Comparison of ENCODE assay signal across 17 cellular contexts in the genomic region with DNA sequence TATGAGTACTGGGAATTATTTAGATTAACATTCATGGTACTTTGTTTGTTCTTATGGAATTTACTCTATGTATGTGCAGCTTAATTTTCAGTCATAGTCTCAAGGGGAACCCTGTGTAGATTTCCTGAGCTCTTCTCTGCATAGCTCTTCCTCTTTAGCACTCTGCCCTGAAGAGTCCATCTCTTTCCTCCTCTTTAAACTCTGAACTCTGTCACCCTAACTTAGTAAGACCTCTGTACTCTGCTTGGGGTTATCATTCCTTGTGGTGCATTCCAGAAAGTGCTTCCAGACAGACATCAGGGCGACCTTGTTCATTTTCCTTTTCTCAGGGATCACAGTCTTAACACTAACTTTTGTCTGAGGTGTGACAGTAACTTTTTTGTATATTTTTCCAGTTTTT.
"Had no signal": no experiment of that assay in that cellular context is flagged by ENCODE, and none has a peak within 500 bp of the region (broad histone marks: within the 10 kb centered on the region; RNA-seq: fewer than 3 reads in every experiment).

No MANE protein-coding gene starts in this region.

- H3K27me3 ChIP-seq: adrenal gland, body of pancreas, gastrocnemius medialis, stomach had no signal

- H3K4me1 Mint-ChIP-seq: central memory CD8-positive, alpha-beta T cell; natural killer cell; WTC11 had no signal

- H3K27ac ChIP-seq: epithelial cell of prostate, gastrocnemius medialis had no signal

- H3K27me3 Mint-ChIP-seq: central memory CD8-positive, alpha-beta T cell had no signal

- H3K9me3 ChIP-seq: adrenal gland, body of pancreas, gastrocnemius medialis had no signal

- H3K36me3 Mint-ChIP-seq: natural killer cell had no signal

- H3K27ac Mint-ChIP-seq: activated T-helper 2 cell treated with anti-CD3 and anti-CD28 coated beads, Interferon-gamma antibody, Interleukin-2, Interleukin-4, amounts not matched to agents 10 μg/mL and 5 μg/mL and 100 μg/mL, durations not matched to agents 14 hours and 24 hours and 36 hours; natural killer cell; T-helper 1 cell treated with Interleukin-12 subunit alpha and Interleukin-12 subunit beta and Interleukin-4 antibody, amounts not matched to agents 30 μg/mL and 1 μg/mL, for 36 hours; WTC11 had no signal

- DNase-seq: activated CD4-positive, alpha-beta T cell treated with anti-CD3 and anti-CD28 coated beads for 48 hours; activated naive CD4-positive, alpha-beta T cell treated with anti-CD3 and anti-CD28 coated beads, Interleukin-2, amount 50 U/mL, for 16 hours; adrenal gland; body of pancreas; cortex of kidney; effector CD8-positive, alpha-beta T cell; gastrocnemius medialis; kidney; midbrain; natural killer cell; nucleus accumbens; stomach had no signal

- H3K4me1 ChIP-seq: adrenal gland had no signal

- H3K4me3 Mint-ChIP-seq: central memory CD8-positive, alpha-beta T cell; natural killer cell; T-helper 1 cell treated with Interleukin-12 subunit alpha and Interleukin-12 subunit beta and Interleukin-4 antibody, amounts not matched to agents 30 μg/mL and 1 μg/mL, for 36 hours; WTC11 had no signal

- H3K4me3 ChIP-seq: adrenal gland, body of pancreas, gastrocnemius medialis, stomach had no signal

- H3K36me3 ChIP-seq: adrenal gland, gastrocnemius medialis, stomach had no signal

- H3K9me3 Mint-ChIP-seq: activated T-helper 2 cell treated with anti-CD3 and anti-CD28 coated beads, Interferon-gamma antibody, Interleukin-2, Interleukin-4, amounts not matched to agents 10 μg/mL and 5 μg/mL and 100 μg/mL, durations not matched to agents 14 hours and 24 hours and 36 hours; central memory CD8-positive, alpha-beta T cell; natural killer cell; T-helper 1 cell treated with Interleukin-12 subunit alpha and Interleukin-12 subunit beta and Interleukin-4 antibody, amounts not matched to agents 30 μg/mL and 1 μg/mL, for 36 hours had no signal
